Comparison of ENCODE assay signal across 8 cellular contexts in the genomic region with DNA sequence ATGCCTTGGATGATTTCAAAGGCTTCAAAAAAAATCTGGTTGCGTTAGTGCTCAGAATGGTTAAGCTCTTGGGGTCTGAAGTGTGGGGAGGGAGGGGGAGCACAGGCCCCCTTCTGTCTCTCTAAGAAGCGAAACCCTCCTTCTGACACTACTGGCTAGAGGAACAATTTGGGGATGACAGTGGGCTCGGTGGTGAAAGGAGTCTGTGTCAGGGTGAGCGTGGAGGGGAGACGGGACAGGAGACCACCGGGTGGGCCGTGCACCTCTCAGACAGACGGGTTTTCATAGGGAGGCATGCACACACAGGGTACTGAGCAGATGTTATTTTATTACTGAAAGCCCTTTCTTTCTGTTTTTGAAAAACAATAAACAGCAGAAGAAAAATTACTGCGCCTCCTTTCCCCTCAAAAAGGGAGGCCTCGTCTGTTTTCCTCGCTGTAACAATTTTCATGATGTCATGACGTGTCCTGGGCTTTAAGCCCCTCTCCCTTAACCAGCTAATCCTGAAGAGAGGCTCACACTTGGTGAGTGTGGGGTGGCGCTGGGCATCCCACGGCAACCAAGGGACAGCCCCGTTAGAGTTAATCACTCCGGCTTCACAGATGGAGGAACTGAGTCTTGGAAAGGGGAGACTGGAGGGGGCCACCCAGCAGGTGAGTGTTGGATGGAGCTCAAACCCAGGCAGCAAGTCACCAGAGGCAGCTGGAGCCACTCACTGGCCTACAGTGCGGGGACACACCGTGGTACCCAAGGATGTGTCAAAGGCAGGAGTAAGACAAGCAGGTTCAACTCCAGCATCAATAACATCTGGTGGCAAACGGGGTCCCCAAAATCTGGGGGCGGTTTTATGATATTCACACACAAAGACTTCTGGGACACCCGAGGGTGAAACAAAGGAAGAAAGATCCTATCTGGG. TPM values are rescaled to one million over a fixed set of nuclear protein-coding genes. Genes with fewer than 3 reads are reported as not detected.
DNase-seq lines count a peak whose midpoint lies in the region; ATAC-seq, FAIRE-seq and TF ChIP-seq lines count a peak whose summit lies in the region.

No MANE protein-coding gene starts in this region.

- H3K27me3 ChIP-seq in DOHH2 (ENCODE audit: control insufficient read depth, low read length) = no peaks in the 10 kb centered on the region
- H3K27me3 ChIP-seq in SU-DHL-6 (ENCODE audit: low read length) = no peaks in the 10 kb centered on the region
- no peaks in the 10 kb centered on the region for H3K27me3 ChIP-seq in keratinocyte (ENCODE audit: control insufficient read depth, extremely low read depth, insufficient read depth, low read length)

- H3K79me2 ChIP-seq in DOHH2 (ENCODE audit: control insufficient read depth, low read length) (peaks cover 30% of the 10 kb centered on the region), SU-DHL-6 (ENCODE audit: insufficient read depth, low read length) (no peaks in the 10 kb centered on the region; the same call in 1 of the 2 replicates), keratinocyte (ENCODE audit: control insufficient read depth, insufficient read depth, low read length) (no peaks in the 10 kb centered on the region)

- H3K9ac ChIP-seq in SU-DHL-6 (ENCODE audit: low read length) (peak overlapping the region; percentile 49), keratinocyte (ENCODE audit: control insufficient read depth, extremely low read depth, insufficient read depth, low read length) (no peak overlapping the region)

- dilution Hi-C loops in keratinocyte (cut with MboI; ENCODE audit: extremely low pct_ligation_motif_present, low sequenced_read_pairs) = no loop called here

- peaks cover 88% of the 10 kb centered on the region for H3K36me3 ChIP-seq in DOHH2 (ENCODE audit: control insufficient read depth, low read length)
- H3K36me3 ChIP-seq in SU-DHL-6 (ENCODE audit: low read length) = peaks cover 26% of the 10 kb centered on the region; the same call in 1 of the 2 replicates
- peaks cover 5 to 7% of the 10 kb centered on the region in 2 experiments for H3K36me3 ChIP-seq in keratinocyte (ENCODE audit: control insufficient read depth in 2 of 2, extremely low read depth in 1 of 2, insufficient read depth in 2 of 2, low read length in 2 of 2)

- peaks cover 52% of the 10 kb centered on the region for H3K4me1 ChIP-seq in DOHH2 (ENCODE audit: control insufficient read depth, low read length)
- peaks cover 13% of the 10 kb centered on the region for H3K4me1 ChIP-seq in keratinocyte (ENCODE audit: control insufficient read depth, extremely low read depth, insufficient read depth, low read length)

- no peaks in the 10 kb centered on the region for H3K9me3 ChIP-seq in DOHH2 (ENCODE audit: control insufficient read depth, insufficient read depth, low read length)
- no peaks in the 10 kb centered on the region for H3K9me3 ChIP-seq in SU-DHL-6 (ENCODE audit: insufficient read depth, low read length)
- no peaks in the 10 kb centered on the region for H3K9me3 ChIP-seq in keratinocyte (ENCODE audit: control insufficient read depth, low read depth, low read length)

- TF ChIP-seq CTCF in DOHH2 (IDR thresholded peaks at IDR 0.05; ENCODE audit: low read depth, low read length, poor library complexity, severe bottlenecking) (no peak), SU-DHL-6 (IDR thresholded peaks at IDR 0.05; ENCODE audit: insufficient read depth, low read length, poor library complexity, severe bottlenecking) (no peak), keratinocyte (optimal IDR thresholded peaks at IDR 0.05 in 1 of 3, IDR thresholded peaks at IDR 0.05 in 1 of 3, conservative IDR thresholded peaks at IDR 0.05 in 1 of 3; ENCODE audit: extremely low read depth in 1 of 3, insufficient read depth in 2 of 3, low read length in 3 of 3) (no peak)

- H3K4me2 ChIP-seq in DOHH2 (ENCODE audit: low read length) (peak overlapping the region; percentile 99), SU-DHL-6 (ENCODE audit: low read depth, low read length, poor library complexity, severe bottlenecking) (peak overlapping the region; percentile 70), keratinocyte (ENCODE audit: control insufficient read depth, extremely low read depth, insufficient read depth, low read depth, low read length) (peak overlapping the region; percentile 57)

- FAIRE-seq in keratinocyte (lab: Jason Lieb, UNC) = no peak

- H2AFZ ChIP-seq in SU-DHL-6 (ENCODE audit: low read depth, low read length, severe bottlenecking) (no peak overlapping the region), keratinocyte (ENCODE audit: control insufficient read depth, low read length) (peak overlapping the region; percentile 72)

- H3K27ac ChIP-seq in DOHH2 (ENCODE audit: low read depth, low read length) (peak overlapping the region; percentile 100), SU-DHL-6 (ENCODE audit: low read depth, low read length) (peak overlapping the region; percentile 91), keratinocyte (ENCODE audit: control insufficient read depth, insufficient read depth, low read length) (no peak overlapping the region)

- no peaks in the 10 kb centered on the region for H3K9me2 ChIP-seq in DOHH2 (replicated peaks; ENCODE audit: control insufficient read depth, low read length)
- H3K9me2 ChIP-seq in SU-DHL-6 (replicated peaks; ENCODE audit: insufficient read depth, low read length) = no peaks in the 10 kb centered on the region

- DNase-seq in keratinocyte (ENCODE audit: low read depth, low spot score) (no peak), nucleus accumbens (lab: John Stamatoyannopoulos, UW) (no peak), HuH-7 (ENCODE audit: low spot score) (no peak), cerebellar cortex (ENCODE audit: low spot score) (no peak), NCI-H146 treated with DMSO at 0.1 percent for 48 hours (lab: John Stamatoyannopoulos, UW; ENCODE audit: unreplicated experiment) (no peak)

- H3F3A ChIP-seq in DOHH2 (ENCODE audit: control insufficient read depth, insufficient read depth) (peaks cover 20% of the 10 kb centered on the region), SU-DHL-6 (ENCODE audit: insufficient read depth) (peaks cover 12% of the 10 kb centered on the region; the same call in 1 of the 2 replicates)

- peak; percentile 12 for ATAC-seq in GM21529 (IDR thresholded peaks at IDR 0.05; ENCODE audit: unreplicated experiment)

- no peaks in the 10 kb centered on the region for H4K20me1 ChIP-seq in DOHH2 (ENCODE audit: control insufficient read depth, insufficient read depth, low read depth, low read length)
- no peaks in the 10 kb centered on the region for H4K20me1 ChIP-seq in SU-DHL-6 (ENCODE audit: low read depth, low read length)
- H4K20me1 ChIP-seq in keratinocyte (ENCODE audit: control insufficient read depth, extremely low read depth, insufficient read depth, low read length) = no peaks in the 10 kb centered on the region

- H3K9me1 ChIP-seq in keratinocyte (ENCODE audit: control insufficient read depth, extremely low read depth, insufficient read depth, low read length) = no peaks in the 10 kb centered on the region

- peak overlapping the region; percentile 78 for H3K4me3 ChIP-seq in DOHH2 (ENCODE audit: low read length)
- peak overlapping the region; percentile 29 for H3K4me3 ChIP-seq in SU-DHL-6 (ENCODE audit: insufficient read depth, low read length, poor library complexity, severe bottlenecking)
- H3K4me3 ChIP-seq in keratinocyte (ENCODE audit: control insufficient read depth in 2 of 3, extremely low read depth in 1 of 3, insufficient read depth in 2 of 3, low read depth in 1 of 3, low read length in 3 of 3) = peak overlapping the region in 2 of 3 experiments; percentile 34 to 44

RNA-seq across cellular contexts. Expression of a gene that starts 53.4 kb away (rescaled TPM):
- 0.82 to 1.7 TPM (median 1.5 TPM) in 3 replicates for polyA plus RNA-seq in keratinocyte
- polyA plus RNA-seq in keratinocyte (2011; ENCODE audit: low read depth) = 2.2 TPM
- 0.91 and 1.1 TPM in 2 replicates for polyA plus RNA-seq in keratinocyte (2011; cell fraction: cytosol; rRNA removed)
- 5.1 and 5.9 TPM in 2 replicates for polyA plus RNA-seq in keratinocyte (2011; cell fraction: nucleus; rRNA removed)
- polyA plus RNA-seq in keratinocyte (2012; ENCODE audit: low replicate concordance) = 1.6 and 2.7 TPM in 2 replicates
- polyA minus RNA-seq in keratinocyte = 1.3 to 11.4 TPM (median 8.5 TPM) in 3 replicates
- 9.8 TPM for polyA minus RNA-seq in keratinocyte (2011; cell fraction: cytosol; rRNA and poly(A)+ RNA removed)
- 6.8 and 15.2 TPM in 2 replicates for polyA minus RNA-seq in keratinocyte (2011; cell fraction: nucleus; rRNA and poly(A)+ RNA removed)
